7 cellular contexts compared by ENCODE assay signal in the genomic region with DNA sequence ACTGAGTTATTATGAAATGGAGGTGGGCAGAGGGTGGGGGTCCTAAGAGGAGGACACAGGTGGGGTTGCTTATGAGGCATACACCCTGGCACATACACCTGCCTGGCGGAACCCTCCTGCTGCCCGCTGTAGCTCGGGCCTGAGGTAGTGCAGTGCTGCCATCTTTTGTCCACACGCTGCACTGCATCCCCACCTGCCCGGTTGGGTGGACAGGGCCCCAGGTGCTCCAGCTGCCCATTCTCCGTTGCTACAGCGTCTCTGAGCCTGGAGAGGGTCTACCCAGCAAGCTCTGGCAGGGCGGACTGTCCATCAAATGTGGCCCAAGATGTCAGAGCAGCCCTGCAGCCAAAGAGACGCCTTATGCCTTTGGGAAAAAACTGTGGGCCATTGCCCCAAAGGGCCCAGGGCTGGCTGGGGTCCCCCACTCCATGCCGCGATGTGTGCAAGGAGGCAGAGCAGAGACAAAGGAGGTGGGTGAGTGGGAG.
DNase-seq lines count a peak whose midpoint lies in the region; ATAC-seq, FAIRE-seq and TF ChIP-seq lines count a peak whose summit lies in the region.

No MANE protein-coding gene starts in this region.

- H3K36me3 ChIP-seq in IMR-90 (ENCODE audit: control insufficient read depth, insufficient read depth, low read length) (no peaks in the 10 kb centered on the region), Panc1 (ENCODE audit: control insufficient read depth, insufficient read depth, low read length) (no peaks in the 10 kb centered on the region), pancreas (no peaks in the 10 kb centered on the region)

- H3K4me3 Mint-ChIP-seq in effector memory CD8-positive, alpha-beta T cell = no peak overlapping the region

- H2BK20ac ChIP-seq in IMR-90 (ENCODE audit: low read depth, low read length) = no peak overlapping the region

- H2AK9ac ChIP-seq in IMR-90 (replicated peaks; ENCODE audit: low read depth, low read length, poor library complexity) = peak overlapping the region; percentile 18

- in situ Hi-C loops in IMR-90 (cut with MboI; ENCODE audit: low sequenced_read_pairs) (no loop called here), Panc1 (cut with HindIII; ENCODE audit: low pct_unique_long_range_greater_than_20kb, low sequenced_read_pairs) (no loop called here)

- H3K9me1 ChIP-seq in IMR-90 (ENCODE audit: insufficient read depth, low read length) = no peaks in the 10 kb centered on the region

- peaks cover 1% of the 10 kb centered on the region; the same call in 1 of the 2 replicates for H3K27me3 ChIP-seq in IMR-90 (ENCODE audit: control insufficient read depth, insufficient read depth, low read length)
- peaks cover 2% of the 10 kb centered on the region for H3K27me3 ChIP-seq in Panc1 (ENCODE audit: control insufficient read depth, insufficient read depth, low read length)
- no peaks in the 10 kb centered on the region for H3K27me3 ChIP-seq in pancreas

- peak; percentile 72 for TF ChIP-seq CTCF in GM10248 (IDR thresholded peaks at IDR 0.05; ENCODE audit: control extremely low read depth, extremely low read depth, low read depth, missing control alignments)
- peak; percentile 43 for TF ChIP-seq CTCF in IMR-90 (conservative IDR thresholded peaks at IDR 0.05; ENCODE audit: low read depth, low read length)
- TF ChIP-seq CTCF in Panc1 (IDR thresholded peaks at IDR 0.05) = peak; percentile 97
- TF ChIP-seq CTCF in epithelial cell of proximal tubule (conservative IDR thresholded peaks at IDR 0.05; ENCODE audit: low read depth, low read length) = peak; percentile 76
- TF ChIP-seq CTCF in pancreas (IDR thresholded peaks at IDR 0.05) = peak; percentile 24 to 74 (median 60)

- no peak overlapping the region for H2BK5ac ChIP-seq in IMR-90 (ENCODE audit: low read depth, low read length, poor library complexity, severe bottlenecking)

- POLR2A ChIA-PET in GM10248 (lab: Yijun Ruan, JAX) = no interaction called here
- POLR2A ChIA-PET in IMR-90 (lab: Charles Lee; ENCODE audit: unreplicated experiment) = no interaction called here
- POLR2A ChIA-PET in Panc1 (lab: Charles Lee) = no interaction called here

- TF ChIP-seq POLR2A in IMR-90 (IDR thresholded peaks at IDR 0.05; ENCODE audit: low read depth, low read length) = no peak

- no peak overlapping the region for H2BK15ac ChIP-seq in IMR-90 (ENCODE audit: low read depth, low read length)

- no peaks in the 10 kb centered on the region for H3K36me3 Mint-ChIP-seq in effector memory CD8-positive, alpha-beta T cell (ENCODE audit: insufficient read depth)

- no peak overlapping the region for H4K5ac ChIP-seq in IMR-90 (ENCODE audit: low read depth, low read length)

- intact Hi-C loops in IMR-90 (cut with micrococcal nuclease) = no loop called here
- intact Hi-C loops in Panc1 (cut with micrococcal nuclease; ENCODE audit: unreplicated experiment) = loop anchor here (1.0 to 5.0 kb wide), 3 partner anchors 127 to 364 kb away; no protein-coding TSS in a partner anchor
- intact Hi-C loops in pancreas (cut with DNase I) = loop anchor here in 1 of 3 donors (10.0 kb wide), 1 partner anchor 187 kb away; no protein-coding TSS in a partner anchor

- peak; percentile 57 for TF ChIP-seq RAD21 in IMR-90 (IDR thresholded peaks at IDR 0.05; ENCODE audit: low read length)

- H3K9me3 Mint-ChIP-seq in effector memory CD8-positive, alpha-beta T cell = no peaks in the 10 kb centered on the region

- peaks cover 0 to 15% of the 10 kb centered on the region in 2 donors for H3K27me3 Mint-ChIP-seq in effector memory CD8-positive, alpha-beta T cell

- H4K91ac ChIP-seq in IMR-90 (ENCODE audit: insufficient read depth, low read depth, low read length) = no peak overlapping the region

- H4K20me1 ChIP-seq in IMR-90 (ENCODE audit: insufficient read depth, low read length) = no peaks in the 10 kb centered on the region

- no peak overlapping the region for H3K4ac ChIP-seq in IMR-90 (ENCODE audit: low read depth, low read length)

- no peak overlapping the region for H4K8ac ChIP-seq in IMR-90 (ENCODE audit: low read depth in 2 of 2, low read length in 2 of 2)

- no peak overlapping the region for H3K23ac ChIP-seq in IMR-90 (ENCODE audit: low read depth, low read length)

- H3K27ac ChIP-seq in IMR-90 (ENCODE audit: insufficient read depth, low read length) = no peak overlapping the region
- no peak overlapping the region for H3K27ac ChIP-seq in Panc1 (ENCODE audit: low read length)
- H3K27ac ChIP-seq in pancreas = no peak overlapping the region

- H2AK5ac ChIP-seq in IMR-90 (ENCODE audit: low read depth, low read length) = no peak overlapping the region

- H3K9me3 ChIP-seq in IMR-90 (ENCODE audit: control insufficient read depth, insufficient read depth, low read length) = no peaks in the 10 kb centered on the region; the same call in 1 of the 2 replicates
- H3K9me3 ChIP-seq in Panc1 (ENCODE audit: control insufficient read depth, insufficient read depth, low read depth, low read length) = no peaks in the 10 kb centered on the region
- no peaks in the 10 kb centered on the region for H3K9me3 ChIP-seq in pancreas

- no peaks in the 10 kb centered on the region for H3K4me1 Mint-ChIP-seq in effector memory CD8-positive, alpha-beta T cell (ENCODE audit: low read depth in 2 of 2)

- H3K56ac ChIP-seq in IMR-90 (ENCODE audit: extremely low read depth, insufficient read depth, low read length) = no peak overlapping the region

- H3K18ac ChIP-seq in IMR-90 (ENCODE audit: low read depth, low read length) = no peak overlapping the region

- H3K9ac ChIP-seq in IMR-90 (ENCODE audit: low read depth, low read length) = no peak overlapping the region

- 29% methylated on average over 9 of the region's 11 CpGs; no CpG with 5 or more reads in 1 of the 2 experiments for WGBS in IMR-90 (ENCODE audit: extremely low coverage in 2 of 2, insufficient read length in 1 of 2), 2 experiments
- WGBS in pancreas, 2 donors = 21% methylated on average over 11 of the region's 11 CpGs

- no peak overlapping the region for H2BK120ac ChIP-seq in IMR-90 (ENCODE audit: low read depth, low read length)

- dilution Hi-C loops in IMR-90 (cut with HindIII; ENCODE audit: low sequenced_read_pairs, unreplicated experiment) = no loop called here

- DNase-seq in GM10248 (ENCODE audit: extremely low spot score) (peak; percentile 71), IMR-90 (no peak), Panc1 (ENCODE audit: low read depth, low spot score) (peak; percentile 17), epithelial cell of proximal tubule (ENCODE audit: low read depth) (no peak), pancreas (peak; percentile 19 to 82 (median 68)), CD1c-positive myeloid dendritic cell (ENCODE audit: extremely low spot score) (no peak)
- DNase-seq in effector memory CD8-positive, alpha-beta T cell = no peak

- H3K4me1 ChIP-seq in IMR-90 (ENCODE audit: control insufficient read depth, insufficient read depth, low read length) (no peaks in the 10 kb centered on the region), Panc1 (ENCODE audit: control insufficient read depth, insufficient read depth, low read length) (no peaks in the 10 kb centered on the region), pancreas (no peaks in the 10 kb centered on the region)

- peak overlapping the region; percentile 5 for H2AFZ ChIP-seq in IMR-90 (replicated peaks; ENCODE audit: low read length, poor library complexity)

- no peaks in the 10 kb centered on the region for H3K79me1 ChIP-seq in IMR-90 (ENCODE audit: low read depth in 1 of 2, low read length in 2 of 2)

- no peak for FAIRE-seq in pancreas (lab: Jason Lieb, UNC)

- peak; percentile 27; the same call in 1 of the 2 replicates for ATAC-seq in IMR-90 (ENCODE audit: low read depth)
- peak; percentile 93 for ATAC-seq in Panc1
- ATAC-seq in pancreas = peak; percentile 58 to 90 (median 88)
- ATAC-seq in effector memory CD8-positive, alpha-beta T cell (replicated peaks) = no peak

- H3K4me3 ChIP-seq in IMR-90 (ENCODE audit: insufficient read depth, low read depth, low read length) (no peak overlapping the region), Panc1 (ENCODE audit: low read depth in 2 of 2, low read length in 2 of 2) (no peak overlapping the region), epithelial cell of proximal tubule (ENCODE audit: low read depth, low read length) (no peak overlapping the region), pancreas (no peak overlapping the region)

- H3K14ac ChIP-seq in IMR-90 (replicated peaks; ENCODE audit: low read depth, low read length) = no peak overlapping the region

- BruUV-seq in IMR-90 (replicated peaks; lab: Mats Ljungman, UMichigan) (no TSS peak), Panc1 (replicated peaks; lab: Mats Ljungman, UMichigan) (no TSS peak)

- CTCF ChIA-PET in GM10248 (lab: Yijun Ruan, JAX) = interaction anchor here (0.5 to 3.1 kb wide), 19 partner anchors 9 to 1903 kb away, joined by 3 to 13 read pairs (median 5); no protein-coding TSS in a partner anchor
- CTCF ChIA-PET in IMR-90 (lab: Yijun Ruan, JAX) = no interaction called here
- CTCF ChIA-PET in Panc1 (lab: Charles Lee) = interaction anchor here (0.5 to 1.8 kb wide), 6 partner anchors 44 to 360 kb away, joined by 3 to 10 read pairs (median 4); no protein-coding TSS in a partner anchor

- no peak overlapping the region for H3K4me2 ChIP-seq in IMR-90 (ENCODE audit: low read depth, low read length)

- no peak overlapping the region for H3K27ac Mint-ChIP-seq in effector memory CD8-positive, alpha-beta T cell

TF ChIP-seq in IMR-90, 13 proteins besides CTCF, POLR2A, EP300 and RAD21:
- TF ChIP-seq SMC3 (IDR thresholded peaks at IDR 0.05; ENCODE audit: low read depth, low read length) (0 out of 2 replicates have a peak, but pooled peaks have one; percentile 10), MAZ (IDR thresholded peaks at IDR 0.05; ENCODE audit: borderline replicate concordance, low read depth, low read length) (no peak), RFX5 (IDR thresholded peaks at IDR 0.05; ENCODE audit: low read depth, low read length) (no peak), ELK1 (IDR thresholded peaks at IDR 0.05; ENCODE audit: borderline replicate concordance, low read depth, low read length) (no peak), CHD1 (IDR thresholded peaks at IDR 0.05; ENCODE audit: low read depth, low read length) (no peak), BHLHE40 (IDR thresholded peaks at IDR 0.05; ENCODE audit: low read depth, low read length) (no peak), NFE2L2 (IDR thresholded peaks at IDR 0.05; ENCODE audit: low read depth, low read length) (no peak)

Comparison
In these comparisons a context has a peak if more than half of its experiments do, and no peak if none do; other contexts are left out.
1. DNase-seq: peak in GM10248 (single experiment), Panc1 (single experiment) and pancreas (6 of 6); none in IMR-90 (single experiment), epithelial cell of proximal tubule (single experiment), CD1c-positive myeloid dendritic cell (single experiment) and effector memory CD8-positive, alpha-beta T cell (0 of 3).
2. CTCF ChIP-seq: peak in every context shown above with its lines; median percentile 97 in Panc1; 76 in epithelial cell of proximal tubule; 72 in GM10248; 60 in pancreas; 43 in IMR-90.